In genomic region chr7:138705122-138705521, GRCh38 we compare ENCODE assay signal across 1 cellular context.
A peak's percentile ranks its signal among the peaks of the same experiment; 100 is the strongest.
TF ChIP-seq lines count a peak whose summit lies in the region.

No MANE protein-coding gene starts in this region.

TF ChIP-seq in HepG2, 621 proteins besides CTCF, POLR2A, EP300 and RAD21:
- TF ChIP-seq ZBED4 (CRISPR knock-in tag; IDR thresholded peaks at IDR 0.05; ENCODE audit: borderline replicate concordance) (no peak), ATF7 (IDR thresholded peaks at IDR 0.05) (0 out of 2 replicates have a peak, but pooled peaks have one; percentile 28), ATF7 (CRISPR knock-in tag; IDR thresholded peaks at IDR 0.05) (no peak)
